In the genomic region with DNA sequence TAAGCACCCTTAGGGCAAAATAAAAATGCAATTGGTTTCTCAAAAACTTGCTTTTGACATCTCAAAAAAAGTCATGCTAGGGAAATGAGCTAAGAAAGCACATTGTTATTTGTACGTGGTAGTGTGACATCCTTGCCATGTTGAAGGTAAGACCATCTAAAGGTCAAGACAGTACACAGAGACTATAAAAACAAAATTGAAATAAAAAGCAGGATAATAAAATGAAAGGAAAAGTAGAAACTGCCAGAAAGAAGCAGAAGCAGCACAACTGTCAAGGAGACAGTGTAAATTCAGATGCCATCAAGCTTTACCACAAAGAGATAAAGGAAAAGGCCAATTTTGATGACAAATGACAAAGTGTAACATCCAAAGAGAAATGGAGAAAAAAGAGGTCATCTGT, we compare ENCODE assay signal across 9 cellular contexts. TPM values are rescaled to one million over a fixed set of nuclear protein-coding genes. Genes with fewer than 3 reads are reported as not detected.
A peak's percentile ranks its signal among the peaks of the same experiment; 100 is the strongest.
DNase-seq lines count a peak whose midpoint lies in the region; ATAC-seq, FAIRE-seq and TF ChIP-seq lines count a peak whose summit lies in the region.
"Not testable (repeated sequence)": the region's sequence is repeated elsewhere in the genome, so short reads cannot be mapped to it uniquely, and the experiment has no call there.
"Had no signal": no experiment of that assay in that cellular context is flagged by ENCODE, and none has a peak within 500 bp of the region (broad histone marks: within the 10 kb centered on the region; RNA-seq: fewer than 3 reads in every experiment).

No MANE protein-coding gene starts in this region.

- H3K4me1 ChIP-seq in CD4-positive, CD25-positive, alpha-beta regulatory T cell (ENCODE audit: control insufficient read depth, insufficient read depth, low read length, poor library complexity, severe bottlenecking) = peaks cover 11% of the 10 kb centered on the region

- not testable (repeated sequence) for H3K9me2 ChIP-seq in SU-DHL-6 (replicated peaks; ENCODE audit: insufficient read depth, low read length)

- POLR2A ChIA-PET in activated CD4-positive, alpha-beta memory T cell treated with anti-CD3 and anti-CD28 coated beads, Interleukin-2, amount 10 ng/mL, durations not matched to agents 7 days and 5 days (lab: Charles Lee) = interaction anchor here (1.0 to 2.4 kb wide), 5 partner anchors 8 to 35 kb away, joined by 3 to 8 read pairs (median 7); partner anchors contain the start of genes CCDC107 and RMRP

- H3K9ac ChIP-seq in SU-DHL-6 (ENCODE audit: low read length) = peak overlapping the region; percentile 33

- H3K27me3 Mint-ChIP-seq in CD4-positive, CD25-positive, alpha-beta regulatory T cell; activated CD4-positive, alpha-beta memory T cell treated with anti-CD3 and anti-CD28 coated beads, Interleukin-2, amount 10 ng/mL, durations not matched to agents 7 days and 5 days; activated naive CD4-positive, alpha-beta T cell treated with anti-CD3 and anti-CD28 coated beads for 36 hours (ENCODE audit: low read depth); central memory CD8-positive, alpha-beta T cell; natural killer cell (ENCODE audit: low read depth in 2 of 2): not testable (repeated sequence)

- H3K36me3 Mint-ChIP-seq in CD4-positive, CD25-positive, alpha-beta regulatory T cell; activated naive CD4-positive, alpha-beta T cell treated with anti-CD3 and anti-CD28 coated beads for 36 hours (ENCODE audit: low read depth); central memory CD8-positive, alpha-beta T cell (ENCODE audit: insufficient read depth); natural killer cell: not testable (repeated sequence)
- H3K36me3 Mint-ChIP-seq in activated CD4-positive, alpha-beta memory T cell treated with anti-CD3 and anti-CD28 coated beads, Interleukin-2, amount 10 ng/mL, durations not matched to agents 7 days and 5 days (ENCODE audit: low read depth) = peaks cover 49% of the 10 kb centered on the region

- H3K4me2 ChIP-seq in SU-DHL-6 (ENCODE audit: low read depth, low read length, poor library complexity, severe bottlenecking) = peak overlapping the region; percentile 53

- H2AFZ ChIP-seq in SU-DHL-6 (ENCODE audit: low read depth, low read length, severe bottlenecking) = peak overlapping the region; percentile 6

- peak; percentile 80 for FAIRE-seq in GM18507 (lab: Jason Lieb, UNC)

- DNase-seq in CD4-positive, CD25-positive, alpha-beta regulatory T cell = peak in 1 of 3 donors; percentile 36
- DNase-seq in GM18507 (ENCODE audit: extremely low spot score, insufficient read length, low read depth); activated CD4-positive, alpha-beta memory T cell treated with anti-CD3 and anti-CD28 coated beads, Interleukin-2, amount 10 ng/mL, durations not matched to agents 7 days and 5 days; activated naive CD4-positive, alpha-beta T cell treated with anti-CD3 and anti-CD28 coated beads for 36 hours; central memory CD8-positive, alpha-beta T cell (ENCODE audit: low spot score in 2 of 2); natural killer cell: not testable (repeated sequence)

- not testable (repeated sequence) for H3K9me3 Mint-ChIP-seq in CD4-positive, CD25-positive, alpha-beta regulatory T cell; activated CD4-positive, alpha-beta memory T cell treated with anti-CD3 and anti-CD28 coated beads, Interleukin-2, amount 10 ng/mL, durations not matched to agents 7 days and 5 days; activated naive CD4-positive, alpha-beta T cell treated with anti-CD3 and anti-CD28 coated beads for 36 hours; central memory CD8-positive, alpha-beta T cell; natural killer cell

- H3K27ac Mint-ChIP-seq in CD4-positive, CD25-positive, alpha-beta regulatory T cell = peak overlapping the region in 2 of 3 donors; percentile 75 to 77
- peak overlapping the region; percentile 83 for H3K27ac Mint-ChIP-seq in activated CD4-positive, alpha-beta memory T cell treated with anti-CD3 and anti-CD28 coated beads, Interleukin-2, amount 10 ng/mL, durations not matched to agents 7 days and 5 days
- H3K27ac Mint-ChIP-seq in activated naive CD4-positive, alpha-beta T cell treated with anti-CD3 and anti-CD28 coated beads for 36 hours = peak overlapping the region; percentile 90
- peak overlapping the region; percentile 76 for H3K27ac Mint-ChIP-seq in central memory CD8-positive, alpha-beta T cell (ENCODE audit: low read depth)
- peak overlapping the region; percentile 94 to 97 for H3K27ac Mint-ChIP-seq in natural killer cell

- H3K4me3 ChIP-seq in CD4-positive, CD25-positive, alpha-beta regulatory T cell (ENCODE audit: low read depth, low read length); SU-DHL-6 (ENCODE audit: insufficient read depth, low read length, poor library complexity, severe bottlenecking): not testable (repeated sequence)

- peak in 1 of 2 donors; percentile 14 for ATAC-seq in CD4-positive, CD25-positive, alpha-beta regulatory T cell (ENCODE audit: low read depth in 2 of 2)
- peak; percentile 61 for ATAC-seq in central memory CD8-positive, alpha-beta T cell (replicated peaks; ENCODE audit: extremely low read depth, poor library complexity, severe bottlenecking)
- peak; percentile 70 to 85 (median 74) for ATAC-seq in natural killer cell

- peak overlapping the region in 2 of 4 donors; percentile 46 to 67 for H3K4me3 Mint-ChIP-seq in CD4-positive, CD25-positive, alpha-beta regulatory T cell
- H3K4me3 Mint-ChIP-seq in activated CD4-positive, alpha-beta memory T cell treated with anti-CD3 and anti-CD28 coated beads, Interleukin-2, amount 10 ng/mL, durations not matched to agents 7 days and 5 days = peak overlapping the region; percentile 43
- peak overlapping the region; percentile 31 for H3K4me3 Mint-ChIP-seq in activated naive CD4-positive, alpha-beta T cell treated with anti-CD3 and anti-CD28 coated beads for 36 hours
- H3K4me3 Mint-ChIP-seq in central memory CD8-positive, alpha-beta T cell = peak overlapping the region; percentile 38
- H3K4me3 Mint-ChIP-seq in natural killer cell = peak overlapping the region; percentile 68

- H3K79me2 ChIP-seq in SU-DHL-6 (ENCODE audit: insufficient read depth, low read length) = not testable (repeated sequence)

- H3K36me3 ChIP-seq in CD4-positive, CD25-positive, alpha-beta regulatory T cell (ENCODE audit: control insufficient read depth, insufficient read depth, low read length); SU-DHL-6 (ENCODE audit: low read length): not testable (repeated sequence)

- intact Hi-C loops in activated naive CD4-positive, alpha-beta T cell treated with anti-CD3 and anti-CD28 coated beads for 36 hours (cut with micrococcal nuclease) = loop anchor here (2.0 kb wide), 2 partner anchors 20 to 34 kb away; partner anchors contain the start of genes CD72 and TESK1
- intact Hi-C loops in natural killer cell (cut with micrococcal nuclease) = not testable (repeated sequence)

- H3K27me3 ChIP-seq in CD4-positive, CD25-positive, alpha-beta regulatory T cell (ENCODE audit: control insufficient read depth, insufficient read depth, low read length); SU-DHL-6 (ENCODE audit: low read length): not testable (repeated sequence)

- CTCF ChIA-PET in activated CD4-positive, alpha-beta memory T cell treated with anti-CD3 and anti-CD28 coated beads, Interleukin-2, amount 10 ng/mL, durations not matched to agents 7 days and 5 days (lab: Charles Lee) = interaction anchor here (1.8 to 2.8 kb wide), 2 partner anchors 19 to 28 kb away, joined by 5 to 13 read pairs; no protein-coding TSS in a partner anchor
- CTCF ChIA-PET in activated naive CD4-positive, alpha-beta T cell treated with anti-CD3 and anti-CD28 coated beads for 36 hours (lab: Charles Lee) = interaction anchor here (1.1 to 1.3 kb wide), 2 partner anchors 10 to 91 kb away, joined by 4 to 6 read pairs; no protein-coding TSS in a partner anchor

- peaks cover 29% of the 10 kb centered on the region for H3F3A ChIP-seq in SU-DHL-6 (ENCODE audit: insufficient read depth)

- H3K4me1 Mint-ChIP-seq in CD4-positive, CD25-positive, alpha-beta regulatory T cell = peaks cover 10 to 60% (median 33%) of the 10 kb centered on the region in 4 donors
- peaks cover 40% of the 10 kb centered on the region for H3K4me1 Mint-ChIP-seq in activated CD4-positive, alpha-beta memory T cell treated with anti-CD3 and anti-CD28 coated beads, Interleukin-2, amount 10 ng/mL, durations not matched to agents 7 days and 5 days
- H3K4me1 Mint-ChIP-seq in activated naive CD4-positive, alpha-beta T cell treated with anti-CD3 and anti-CD28 coated beads for 36 hours (ENCODE audit: low read depth) = peaks cover 50% of the 10 kb centered on the region
- peaks cover 61% of the 10 kb centered on the region for H3K4me1 Mint-ChIP-seq in central memory CD8-positive, alpha-beta T cell
- H3K4me1 Mint-ChIP-seq in natural killer cell = peaks cover 69 to 80% of the 10 kb centered on the region in 2 donors

- not testable (repeated sequence) for H4K20me1 ChIP-seq in SU-DHL-6 (ENCODE audit: low read depth, low read length)

- TF ChIP-seq CTCF in SU-DHL-6 (IDR thresholded peaks at IDR 0.05; ENCODE audit: insufficient read depth, low read length, poor library complexity, severe bottlenecking); natural killer cell (IDR thresholded peaks at IDR 0.05): not testable (repeated sequence)

- H3K27ac ChIP-seq in CD4-positive, CD25-positive, alpha-beta regulatory T cell (ENCODE audit: insufficient read depth, low read length, poor library complexity, severe bottlenecking) = peak overlapping the region; percentile 55
- peak overlapping the region; percentile 68 for H3K27ac ChIP-seq in SU-DHL-6 (ENCODE audit: low read depth, low read length)

- H3K9me3 ChIP-seq in CD4-positive, CD25-positive, alpha-beta regulatory T cell (ENCODE audit: control insufficient read depth in 2 of 2, low read length in 2 of 2); SU-DHL-6 (ENCODE audit: insufficient read depth, low read length): not testable (repeated sequence)

RNA-seq across cellular contexts. Expression of gene SIT1, which starts 11.5 kb away (rescaled TPM):
- total RNA-seq in CD4-positive, CD25-positive, alpha-beta regulatory T cell = 76.9 TPM
- 100 to 1,000 TPM; 239 to 346 (median 308) TPM for polyA plus RNA-seq in CD4-positive, CD25-positive, alpha-beta regulatory T cell
- total RNA-seq in activated CD4-positive, alpha-beta memory T cell treated with anti-CD3 and anti-CD28 coated beads, Interleukin-2, amount 10 ng/mL, durations not matched to agents 7 days and 5 days = 100 to 1,000 TPM; 210 to 214 TPM
- total RNA-seq in activated naive CD4-positive, alpha-beta T cell treated with anti-CD3 and anti-CD28 coated beads for 36 hours = 10 to 100 TPM; 44.0 to 45.4 TPM
- 1 to 10 TPM in 2 of 3 donors, not detected in 1; 1.2 to 1.4 TPM for total RNA-seq in natural killer cell
- total RNA-seq: G401, Right ventricle myocardium inferior had no signal

RNA-seq across cellular contexts. Expression of gene RMRP, which starts 18.6 kb away (rescaled TPM):
- 6,542 TPM for total RNA-seq in CD4-positive, CD25-positive, alpha-beta regulatory T cell
- not detected for polyA plus RNA-seq in CD4-positive, CD25-positive, alpha-beta regulatory T cell
- total RNA-seq in activated CD4-positive, alpha-beta memory T cell treated with anti-CD3 and anti-CD28 coated beads, Interleukin-2, amount 10 ng/mL, durations not matched to agents 7 days and 5 days = over 10,000 TPM in 1 of 2 experiments, 1,000 to 10,000 TPM in 1; 9,885 to 10,678 TPM
- over 10,000 TPM in 1 of 2 experiments, 1,000 to 10,000 TPM in 1; 7,381 to 12,571 TPM for total RNA-seq in activated naive CD4-positive, alpha-beta T cell treated with anti-CD3 and anti-CD28 coated beads for 36 hours
- 1,000 to 10,000 TPM; 5,042 to 6,602 (median 5,874) TPM for total RNA-seq in natural killer cell

RNA-seq across cellular contexts. Expression of gene CCDC107, which starts 18.9 kb away (rescaled TPM):
- total RNA-seq in CD4-positive, CD25-positive, alpha-beta regulatory T cell = 31.2 TPM
- 10 to 100 TPM; 65.8 to 83.2 (median 71.7) TPM for polyA plus RNA-seq in CD4-positive, CD25-positive, alpha-beta regulatory T cell
- 10 to 100 TPM; 36.6 to 37.7 TPM for total RNA-seq in activated CD4-positive, alpha-beta memory T cell treated with anti-CD3 and anti-CD28 coated beads, Interleukin-2, amount 10 ng/mL, durations not matched to agents 7 days and 5 days
- total RNA-seq in activated naive CD4-positive, alpha-beta T cell treated with anti-CD3 and anti-CD28 coated beads for 36 hours = 1 to 10 TPM; 5.6 to 6.4 TPM
- total RNA-seq in natural killer cell = 10 to 100 TPM; 30.9 to 37.9 (median 36.8) TPM

RNA-seq across cellular contexts. Expression of gene CD72, which starts 21.0 kb away (rescaled TPM):
- total RNA-seq in CD4-positive, CD25-positive, alpha-beta regulatory T cell = 7.9 TPM
- polyA plus RNA-seq in CD4-positive, CD25-positive, alpha-beta regulatory T cell = 1 to 10 TPM; 1.0 to 4.0 (median 1.9) TPM
- 10 to 100 TPM; 11.8 to 11.9 TPM for total RNA-seq in activated CD4-positive, alpha-beta memory T cell treated with anti-CD3 and anti-CD28 coated beads, Interleukin-2, amount 10 ng/mL, durations not matched to agents 7 days and 5 days
- 1 to 10 TPM; 2.9 to 4.5 TPM for total RNA-seq in activated naive CD4-positive, alpha-beta T cell treated with anti-CD3 and anti-CD28 coated beads for 36 hours
- 10 to 100 TPM; 27.0 to 48.1 (median 32.3) TPM for total RNA-seq in natural killer cell

RNA-seq across cellular contexts. Expression of gene ARHGEF39, which starts 25.8 kb away (rescaled TPM):
- 0.84 TPM for total RNA-seq in CD4-positive, CD25-positive, alpha-beta regulatory T cell
- under 1 TPM; 0.36 to 0.66 (median 0.44) TPM for polyA plus RNA-seq in CD4-positive, CD25-positive, alpha-beta regulatory T cell
- 10 to 100 TPM; 19.1 to 19.9 TPM for total RNA-seq in activated CD4-positive, alpha-beta memory T cell treated with anti-CD3 and anti-CD28 coated beads, Interleukin-2, amount 10 ng/mL, durations not matched to agents 7 days and 5 days
- 10 to 100 TPM; 28.9 to 30.4 TPM for total RNA-seq in activated naive CD4-positive, alpha-beta T cell treated with anti-CD3 and anti-CD28 coated beads for 36 hours
- 1 to 10 TPM; 1.3 to 3.2 (median 1.5) TPM for total RNA-seq in natural killer cell

Comparison
In these comparisons a context has a peak if more than half of its experiments do, and no peak if none do; other contexts are left out.
1. RNA of gene SIT1, which starts 11.5 kb away (total RNA-seq): 210 to 214 TPM in activated CD4-positive, alpha-beta memory T cell treated with anti-CD3 and anti-CD28 coated beads, Interleukin-2, amount 10 ng/mL, durations not matched to agents 7 days and 5 days, 76.9 TPM in CD4-positive, CD25-positive, alpha-beta regulatory T cell (single experiment) and 44.0 to 45.4 TPM in activated naive CD4-positive, alpha-beta T cell treated with anti-CD3 and anti-CD28 coated beads for 36 hours; 1.2 to 1.4 TPM in natural killer cell; every median in the first group is over 10 times any median in the second.
2. Peak in every context shown above with its lines, with median percentiles within 50 percentile points of each other: H3K27ac Mint-ChIP-seq.